ENCODE assay signal across 1 cellular context in genomic region chr1:205321109-205321958, GRCh38.
TF ChIP-seq lines count a peak whose summit lies in the region.

TSS of gene NUAK2 (minus strand) at chr1:205321745. CDS start at chr1:205321628, 117 bp downstream.

TF ChIP-seq in K562, 482 proteins besides CTCF, POLR2A, EP300 and RAD21 (continued from another document and continues in another):
- TF ChIP-seq ZNF445 (CRISPR knock-in tag; IDR thresholded peaks at IDR 0.05; ENCODE audit: low read depth) = no peak
- TF ChIP-seq STAT6 (CRISPR knock-in tag; IDR thresholded peaks at IDR 0.05) = peak; percentile 64; the same call in 1 of the 2 replicates
- no peak for TF ChIP-seq GATA2 (CRISPR knock-in tag; IDR thresholded peaks at IDR 0.05)
- 0 out of 2 replicates have a peak, but pooled peaks have one; percentile 14 for TF ChIP-seq SMC3 (conservative IDR thresholded peaks at IDR 0.05; ENCODE audit: insufficient read depth, low read depth, low read length)
- no peak for TF ChIP-seq SMAD1 (IDR thresholded peaks at IDR 0.05; ENCODE audit: low read depth, low read length, partially characterized antibody)
- no peak for TF ChIP-seq ZNF384 (IDR thresholded peaks at IDR 0.05; ENCODE audit: low read depth, low read length)
- no peak for TF ChIP-seq HMG20B (CRISPR knock-in tag; IDR thresholded peaks at IDR 0.05)
- TF ChIP-seq TEAD4 (IDR thresholded peaks at IDR 0.05; ENCODE audit: low read length) = peak; percentile 4; the same call in 1 of the 2 replicates
- TF ChIP-seq TEAD4 (CRISPR knock-in tag; IDR thresholded peaks at IDR 0.05; ENCODE audit: borderline replicate concordance) = peak; percentile 75; the same call in 1 of the 2 replicates
- TF ChIP-seq MYC (IDR thresholded peaks at IDR 0.05; ENCODE audit: low read depth, low read length) = peak; percentile 46; the same call in 1 of the 2 replicates
- no peak; the same call in 1 of the 2 replicates for TF ChIP-seq MYC (CRISPR knock-in tag; IDR thresholded peaks at IDR 0.05; ENCODE audit: borderline replicate concordance, low read depth)
- no peak for TF ChIP-seq ZNF239 (CRISPR knock-in tag; IDR thresholded peaks at IDR 0.05)
- TF ChIP-seq NFYB (IDR thresholded peaks at IDR 0.05; ENCODE audit: extremely low read depth, insufficient read length) = peak; percentile 83
- no peak for TF ChIP-seq ZBTB11 (CRISPR knock-in tag; IDR thresholded peaks at IDR 0.05)
- peak; percentile 5 for TF ChIP-seq TAF1 (IDR thresholded peaks at IDR 0.05; ENCODE audit: control insufficient read depth, extremely low read depth, insufficient read depth, low read length, severe bottlenecking)
- TF ChIP-seq ZFP30 (CRISPR knock-in tag; IDR thresholded peaks at IDR 0.05; ENCODE audit: borderline replicate concordance) = no peak
- no peak for TF ChIP-seq ETV6 (IDR thresholded peaks at IDR 0.05; ENCODE audit: borderline replicate concordance in 1 of 2, low read depth in 2 of 2, low read length in 1 of 2)
- peak; percentile 92; the same call in 1 of the 2 replicates for TF ChIP-seq ETV6 (CRISPR knock-in tag; IDR thresholded peaks at IDR 0.05; ENCODE audit: borderline replicate concordance)
- TF ChIP-seq SUPT5H (IDR thresholded peaks at IDR 0.05) = no peak
- peak; percentile 76; the same call in 1 of the 2 replicates for TF ChIP-seq ZNF609 (CRISPR knock-in tag; IDR thresholded peaks at IDR 0.05; ENCODE audit: borderline replicate concordance)
- no peak for TF ChIP-seq ZNF764 (CRISPR knock-in tag; IDR thresholded peaks at IDR 0.05; ENCODE audit: low read depth)
- TF ChIP-seq HDAC8 (tag; IDR thresholded peaks at IDR 0.05) = 0 out of 2 replicates have a peak, but pooled peaks have one; percentile 64
- no peak for TF ChIP-seq CEBPB (tag; IDR thresholded peaks at IDR 0.05)
- TF ChIP-seq ZHX1 (conservative IDR thresholded peaks at IDR 0.05; ENCODE audit: low read length) = no peak
- peak; percentile 94; the same call in 1 of the 2 replicates for TF ChIP-seq FOXP4 (CRISPR knock-in tag; IDR thresholded peaks at IDR 0.05; ENCODE audit: borderline replicate concordance)
- TF ChIP-seq SOX6 (IDR thresholded peaks at IDR 0.05) = no peak
- TF ChIP-seq POLR3A (IDR thresholded peaks at IDR 0.05; ENCODE audit: borderline replicate concordance, extremely low read depth, insufficient read depth, insufficient read length) = no peak
- TF ChIP-seq BRCA1 (IDR thresholded peaks at IDR 0.05) = no peak
- no peak for TF ChIP-seq BRCA1 (CRISPR knock-in tag; IDR thresholded peaks at IDR 0.05)
- peak; percentile 63 for TF ChIP-seq RBBP5 (IDR thresholded peaks at IDR 0.05; ENCODE audit: borderline replicate concordance, insufficient read depth, low read length, poor library complexity, severe bottlenecking)
- no peak for TF ChIP-seq ZNF277 (CRISPR knock-in tag; IDR thresholded peaks at IDR 0.05; ENCODE audit: borderline replicate concordance)
- TF ChIP-seq POU5F1 (IDR thresholded peaks at IDR 0.05; ENCODE audit: borderline replicate concordance, low read depth, low read length, partially characterized antibody) = no peak
- TF ChIP-seq RERE (CRISPR knock-in tag; IDR thresholded peaks at IDR 0.05; ENCODE audit: borderline replicate concordance) = no peak
- TF ChIP-seq NELFE (IDR thresholded peaks at IDR 0.05; ENCODE audit: insufficient read depth, insufficient read length) = no peak
- no peak; a peak in 1 of 4 replicates for TF ChIP-seq KDM4B (IDR thresholded peaks at IDR 0.05; ENCODE audit: borderline replicate concordance in 2 of 2, low read depth in 1 of 2)
